Comparison of ENCODE assay signal across 8 cellular contexts in genomic region chr11:47847892-47848635, GRCh38. TPM values are rescaled to one million over a fixed set of nuclear protein-coding genes. Genes with fewer than 3 reads are reported as not detected.
A peak's percentile ranks its signal among the peaks of the same experiment; 100 is the strongest.
DNase-seq lines count a peak whose midpoint lies in the region; ATAC-seq, FAIRE-seq and TF ChIP-seq lines count a peak whose summit lies in the region.

NUP160 (minus strand) TSS chr11:47848350; CDS start chr11:47848318, 32 bp downstream.

- ATAC-seq in GM18873 (IDR thresholded peaks at IDR 0.05; ENCODE audit: low FRiP score, unreplicated experiment) (peak; percentile 58), HG03103 (IDR thresholded peaks at IDR 0.05; ENCODE audit: low read depth, unreplicated experiment) (peak; percentile 65)

- in situ Hi-C loops in ACHN (cut with HindIII; ENCODE audit: low pct_ligation_motif_present, low pct_unique_long_range_greater_than_20kb, low sequenced_read_pairs), result no loop called here

- intact Hi-C loops in kidney (cut with DNase I), result no loop called here

- no peak for TF ChIP-seq CTCF in kidney (IDR thresholded peaks at IDR 0.05; ENCODE audit: borderline replicate concordance, extremely low read depth, insufficient read depth)

- peak within 1 kb of the TSS; percentile 83 to 90 for H3K9ac ChIP-seq in kidney (ENCODE audit: low read length in 2 of 2)

- peaks cover 3 to 11% of the 10 kb centered on the region in 2 donors for H3K36me3 ChIP-seq in kidney (ENCODE audit: control insufficient read depth in 1 of 2, insufficient read depth in 2 of 2, low read length in 2 of 2)

- peak within 1 kb of the TSS; percentile 89 to 95 for H3K4me3 ChIP-seq in kidney (ENCODE audit: low read length in 2 of 2)

- H3K9me3 ChIP-seq in kidney (ENCODE audit: control insufficient read depth in 1 of 2, low read length in 2 of 2), result no peaks in the 10 kb centered on the region

- FAIRE-seq in kidney (lab: Jason Lieb, UNC), result no peak

- DNase-seq in ACHN, result peak; percentile 70
- peak; percentile 80 for DNase-seq in NCI-H345 (lab: John Stamatoyannopoulos, UW)
- peak; percentile 81 to 86 for DNase-seq in activated CD4-positive, alpha-beta T cell treated with anti-CD3 and anti-CD28 coated beads for 24 hours (ENCODE audit: low read depth in 2 of 2)
- DNase-seq in cerebellum (ENCODE audit: low spot score), result peak; percentile 88
- DNase-seq in kidney, result peak; percentile 95
- peak; percentile 70 to 86 for DNase-seq in stimulated activated CD4-positive, alpha-beta T cell treated with anti-CD3 and anti-CD28 coated beads, Interleukin-15, amount 100 ng/mL, for 1 hour (ENCODE audit: low read depth in 1 of 2, low spot score in 1 of 2)

- peaks cover 6 to 8% of the 10 kb centered on the region in 2 donors for H3K4me1 ChIP-seq in kidney (ENCODE audit: control insufficient read depth in 1 of 2, insufficient read depth in 1 of 2, low read depth in 1 of 2, low read length in 2 of 2)

- peak within 1 kb of the TSS; percentile 91 to 93 for H3K27ac ChIP-seq in kidney (ENCODE audit: low read depth in 2 of 2, low read length in 2 of 2)

RNA-seq across cellular contexts. Expression of gene NUP160, which starts in this region (rescaled TPM):
- total RNA-seq in cerebellum, result 81.5 TPM
- total RNA-seq in kidney, result 39.3 TPM
- polyA plus RNA-seq in kidney (ENCODE audit: insufficient read depth, low read depth, low replicate concordance), result 6.8 TPM

Comparison
In these comparisons a context has a peak if more than half of its experiments do, and no peak if none do; other contexts are left out.
1. Peak in every context shown above with its lines: DNase-seq, ATAC-seq, H3K4me3 ChIP-seq and H3K27ac ChIP-seq.